In genomic region chr13:52136763-52137162, GRCh38 we compare ENCODE assay signal across 21 cellular contexts. TPM values are rescaled to one million over a fixed set of nuclear protein-coding genes. Genes with fewer than 3 reads are reported as not detected.
DNase-seq lines count a peak whose midpoint lies in the region; ATAC-seq, FAIRE-seq and TF ChIP-seq lines count a peak whose summit lies in the region.
"Had no signal": no experiment of that assay in that cellular context is flagged by ENCODE, and none has a peak within 500 bp of the region (broad histone marks: within the 10 kb centered on the region; RNA-seq: fewer than 3 reads in every experiment).

No MANE protein-coding gene starts in this region.

- H3K4me1 ChIP-seq in HEK293 (ENCODE audit: control insufficient read depth, insufficient read depth, low read length) (no peaks in the 10 kb centered on the region), pancreas (no peaks in the 10 kb centered on the region)
- H3K4me1 ChIP-seq: Caco-2 had no signal

- H3K36me3 ChIP-seq in HEK293 (ENCODE audit: control insufficient read depth in 2 of 2, insufficient read depth in 1 of 2, low read length in 2 of 2): peaks cover 4 to 15% of the 10 kb centered on the region in 2 experiments; a peak in 2 of 3 replicates
- H3K36me3 ChIP-seq in pancreas: peaks cover 0 to 15% (median 4%) of the 10 kb centered on the region in 3 donors

- no peaks in the 10 kb centered on the region for H3K27me3 ChIP-seq in pancreas

- POLR2A ChIA-PET in HEK293 (lab: Yijun Ruan, JAX): no interaction called here

- peak; percentile 76 for FAIRE-seq in A204.1 (lab: Jason Lieb, UNC)
- peak; percentile 64 for FAIRE-seq in colon (lab: Jason Lieb, UNC)
- FAIRE-seq in pancreas (lab: Jason Lieb, UNC): peak; percentile 80
- FAIRE-seq: D721Med, GM12892, GM18507 had no signal

- H3K4me3 ChIP-seq in HEK293 (ENCODE audit: low read depth, low read length) (no peak overlapping the region), pancreas (no peak overlapping the region)
- H3K4me3 ChIP-seq: GM23338 had no signal

- DNase-seq in pancreas (no peak), AG08395 (ENCODE audit: low spot score) (no peak), left cardiac atrium (no peak), SKM-1 treated with dmso at 0.1 percent for 144 hours (lab: John Stamatoyannopoulos, UW; ENCODE audit: unreplicated experiment) (no peak)
- DNase-seq: 8988T; ACHN; AML-193; Caco-2; CD4-positive, alpha-beta T cell; GDM1; H7; KBM-7 had no signal

- CTCF ChIA-PET in HEK293 (lab: Yijun Ruan, JAX): interaction anchor here (0.7 kb wide), 1 partner anchor 404 kb away, joined by 3 read pairs; no protein-coding TSS in a partner anchor

- H3K27ac ChIP-seq in HEK293 (ENCODE audit: extremely low read depth, low read depth, low read length): no peak overlapping the region
- no peak overlapping the region for H3K27ac ChIP-seq in pancreas
- H3K27ac ChIP-seq: C4-2B had no signal

- TF ChIP-seq CTCF in HEK293 (tag by site-specific recombination; IDR thresholded peaks at IDR 0.05) (no peak), pancreas (IDR thresholded peaks at IDR 0.05) (no peak)

- intact Hi-C loops in pancreas (cut with DNase I) (no loop called here), left cardiac atrium (cut with DNase I) (no loop called here)

- ATAC-seq in pancreas (no peak), left cardiac atrium (no peak)
- ATAC-seq: GM23338, HCT116 had no signal

- H3K9me3 ChIP-seq in HEK293 (ENCODE audit: control insufficient read depth, insufficient read depth, low read depth, low read length) (no peaks in the 10 kb centered on the region), pancreas (no peaks in the 10 kb centered on the region)
- H3K9me3 ChIP-seq: Caco-2 had no signal

TF ChIP-seq in HEK293, 187 proteins besides CTCF, POLR2A, EP300 and RAD21:
- no peak for TF ChIP-seq KLF8 (tag by site-specific recombination; IDR thresholded peaks at IDR 0.05)
- 0 out of 2 replicates have a peak, but pooled peaks have one; percentile 32 for TF ChIP-seq PRDM1 (tag by site-specific recombination; IDR thresholded peaks at IDR 0.05)

RNA-seq across cellular contexts. Expression of gene NEK5, which starts 7.9 kb away (rescaled TPM):
- total RNA-seq in pancreas (under 1 TPM; 0.09 to 0.50 (median 0.18) TPM), left cardiac atrium (under 1 TPM; 0.44 TPM)
- under 1 TPM; 0.19 to 0.47 TPM for polyA plus RNA-seq in pancreas

RNA-seq across cellular contexts. Expression of gene NEK3, which starts 22.6 kb away (rescaled TPM):
- total RNA-seq in pancreas (1 to 10 TPM; 6.0 to 8.0 (median 6.9) TPM), left cardiac atrium (10 to 100 TPM in 1 of 2 donors, 1 to 10 TPM in 1; 9.2 to 11.9 TPM)
- polyA plus RNA-seq in pancreas: 10 to 100 TPM; 22.6 to 33.4 TPM
